Comparison of ENCODE assay signal across 1 cellular context in the genomic region with DNA sequence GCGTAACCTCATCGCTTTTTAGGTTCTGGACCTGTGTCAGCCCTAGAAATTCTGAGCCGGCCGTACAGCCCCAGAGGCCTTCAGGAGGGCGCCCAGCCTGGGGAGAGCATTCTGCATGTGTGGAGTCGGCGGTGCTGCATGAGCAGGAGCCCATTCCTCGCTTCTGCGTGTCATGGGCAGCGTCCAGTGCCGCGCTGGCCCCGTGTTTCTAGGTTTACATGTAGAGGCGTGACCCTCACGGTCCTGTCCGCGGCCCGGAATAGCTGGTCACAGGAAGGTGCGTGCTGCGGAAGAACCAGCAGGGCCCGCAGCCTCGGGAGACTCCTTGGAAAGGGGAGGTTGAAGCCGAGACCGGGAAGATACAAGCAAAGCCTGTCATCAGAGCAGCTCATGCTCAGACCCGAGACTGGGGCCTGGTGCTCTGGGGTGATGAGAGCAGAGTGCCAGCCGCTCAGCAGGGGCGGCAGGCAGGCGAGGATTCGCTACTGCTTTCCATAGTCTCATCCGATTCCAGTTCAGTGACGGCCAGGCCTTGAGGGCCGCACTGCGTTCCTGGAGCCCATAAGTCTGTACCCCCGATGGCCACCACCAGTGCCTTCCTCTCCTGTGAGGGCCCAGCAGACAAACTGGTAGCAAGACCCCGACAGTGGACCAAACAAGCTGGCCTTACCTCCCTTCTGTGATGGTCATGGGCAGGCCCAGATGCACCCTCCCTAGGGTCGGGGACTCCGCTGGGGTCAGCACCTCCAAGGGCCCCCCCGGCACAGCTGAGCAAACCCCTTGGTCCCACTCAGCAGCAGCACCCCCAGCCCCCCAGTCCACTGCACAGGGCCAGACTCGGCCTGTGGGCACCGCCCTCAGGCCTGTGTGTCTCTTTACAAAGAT.
TF ChIP-seq lines count a peak whose summit lies in the region.

No MANE protein-coding gene starts in this region.

TF ChIP-seq in GM23338, 12 proteins besides CTCF, POLR2A, EP300 and RAD21:
- TF ChIP-seq JUNB (IDR thresholded peaks at IDR 0.05; ENCODE audit: unreplicated experiment) (no peak), ZNF331 (CRISPR knock-in tag; IDR thresholded peaks at IDR 0.05; ENCODE audit: low read depth) (no peak), POLR2AphosphoS5 (IDR thresholded peaks at IDR 0.05; ENCODE audit: low read depth) (no peak), EZH2 (IDR thresholded peaks at IDR 0.05; ENCODE audit: low read depth, unreplicated experiment) (no peak), NANOG (IDR thresholded peaks at IDR 0.05; ENCODE audit: borderline replicate concordance) (no peak), EZH2phosphoT487 (IDR thresholded peaks at IDR 0.05; ENCODE audit: unreplicated experiment) (no peak), ZNF114 (CRISPR knock-in tag; IDR thresholded peaks at IDR 0.05) (no peak), CREB1 (CRISPR knock-in tag; IDR thresholded peaks at IDR 0.05; ENCODE audit: low read depth) (no peak), STAT1 (IDR thresholded peaks at IDR 0.05; ENCODE audit: unreplicated experiment) (no peak)
- TF ChIP-seq, protein P1, sequence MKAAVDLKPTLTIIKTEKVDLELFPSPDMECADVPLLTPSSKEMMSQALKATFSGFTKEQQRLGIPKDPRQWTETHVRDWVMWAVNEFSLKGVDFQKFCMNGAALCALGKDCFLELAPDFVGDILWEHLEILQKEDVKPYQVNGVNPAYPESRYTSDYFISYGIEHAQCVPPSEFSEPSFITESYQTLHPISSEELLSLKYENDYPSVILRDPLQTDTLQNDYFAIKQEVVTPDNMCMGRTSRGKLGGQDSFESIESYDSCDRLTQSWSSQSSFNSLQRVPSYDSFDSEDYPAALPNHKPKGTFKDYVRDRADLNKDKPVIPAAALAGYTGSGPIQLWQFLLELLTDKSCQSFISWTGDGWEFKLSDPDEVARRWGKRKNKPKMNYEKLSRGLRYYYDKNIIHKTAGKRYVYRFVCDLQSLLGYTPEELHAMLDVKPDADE (IDR thresholded peaks at IDR 0.05): no peak
- TF ChIP-seq, protein P2, sequence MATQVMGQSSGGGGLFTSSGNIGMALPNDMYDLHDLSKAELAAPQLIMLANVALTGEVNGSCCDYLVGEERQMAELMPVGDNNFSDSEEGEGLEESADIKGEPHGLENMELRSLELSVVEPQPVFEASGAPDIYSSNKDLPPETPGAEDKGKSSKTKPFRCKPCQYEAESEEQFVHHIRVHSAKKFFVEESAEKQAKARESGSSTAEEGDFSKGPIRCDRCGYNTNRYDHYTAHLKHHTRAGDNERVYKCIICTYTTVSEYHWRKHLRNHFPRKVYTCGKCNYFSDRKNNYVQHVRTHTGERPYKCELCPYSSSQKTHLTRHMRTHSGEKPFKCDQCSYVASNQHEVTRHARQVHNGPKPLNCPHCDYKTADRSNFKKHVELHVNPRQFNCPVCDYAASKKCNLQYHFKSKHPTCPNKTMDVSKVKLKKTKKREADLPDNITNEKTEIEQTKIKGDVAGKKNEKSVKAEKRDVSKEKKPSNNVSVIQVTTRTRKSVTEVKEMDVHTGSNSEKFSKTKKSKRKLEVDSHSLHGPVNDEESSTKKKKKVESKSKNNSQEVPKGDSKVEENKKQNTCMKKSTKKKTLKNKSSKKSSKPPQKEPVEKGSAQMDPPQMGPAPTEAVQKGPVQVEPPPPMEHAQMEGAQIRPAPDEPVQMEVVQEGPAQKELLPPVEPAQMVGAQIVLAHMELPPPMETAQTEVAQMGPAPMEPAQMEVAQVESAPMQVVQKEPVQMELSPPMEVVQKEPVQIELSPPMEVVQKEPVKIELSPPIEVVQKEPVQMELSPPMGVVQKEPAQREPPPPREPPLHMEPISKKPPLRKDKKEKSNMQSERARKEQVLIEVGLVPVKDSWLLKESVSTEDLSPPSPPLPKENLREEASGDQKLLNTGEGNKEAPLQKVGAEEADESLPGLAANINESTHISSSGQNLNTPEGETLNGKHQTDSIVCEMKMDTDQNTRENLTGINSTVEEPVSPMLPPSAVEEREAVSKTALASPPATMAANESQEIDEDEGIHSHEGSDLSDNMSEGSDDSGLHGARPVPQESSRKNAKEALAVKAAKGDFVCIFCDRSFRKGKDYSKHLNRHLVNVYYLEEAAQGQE (IDR thresholded peaks at IDR 0.05; ENCODE audit: unreplicated experiment): no peak
- TF ChIP-seq, protein P3, sequence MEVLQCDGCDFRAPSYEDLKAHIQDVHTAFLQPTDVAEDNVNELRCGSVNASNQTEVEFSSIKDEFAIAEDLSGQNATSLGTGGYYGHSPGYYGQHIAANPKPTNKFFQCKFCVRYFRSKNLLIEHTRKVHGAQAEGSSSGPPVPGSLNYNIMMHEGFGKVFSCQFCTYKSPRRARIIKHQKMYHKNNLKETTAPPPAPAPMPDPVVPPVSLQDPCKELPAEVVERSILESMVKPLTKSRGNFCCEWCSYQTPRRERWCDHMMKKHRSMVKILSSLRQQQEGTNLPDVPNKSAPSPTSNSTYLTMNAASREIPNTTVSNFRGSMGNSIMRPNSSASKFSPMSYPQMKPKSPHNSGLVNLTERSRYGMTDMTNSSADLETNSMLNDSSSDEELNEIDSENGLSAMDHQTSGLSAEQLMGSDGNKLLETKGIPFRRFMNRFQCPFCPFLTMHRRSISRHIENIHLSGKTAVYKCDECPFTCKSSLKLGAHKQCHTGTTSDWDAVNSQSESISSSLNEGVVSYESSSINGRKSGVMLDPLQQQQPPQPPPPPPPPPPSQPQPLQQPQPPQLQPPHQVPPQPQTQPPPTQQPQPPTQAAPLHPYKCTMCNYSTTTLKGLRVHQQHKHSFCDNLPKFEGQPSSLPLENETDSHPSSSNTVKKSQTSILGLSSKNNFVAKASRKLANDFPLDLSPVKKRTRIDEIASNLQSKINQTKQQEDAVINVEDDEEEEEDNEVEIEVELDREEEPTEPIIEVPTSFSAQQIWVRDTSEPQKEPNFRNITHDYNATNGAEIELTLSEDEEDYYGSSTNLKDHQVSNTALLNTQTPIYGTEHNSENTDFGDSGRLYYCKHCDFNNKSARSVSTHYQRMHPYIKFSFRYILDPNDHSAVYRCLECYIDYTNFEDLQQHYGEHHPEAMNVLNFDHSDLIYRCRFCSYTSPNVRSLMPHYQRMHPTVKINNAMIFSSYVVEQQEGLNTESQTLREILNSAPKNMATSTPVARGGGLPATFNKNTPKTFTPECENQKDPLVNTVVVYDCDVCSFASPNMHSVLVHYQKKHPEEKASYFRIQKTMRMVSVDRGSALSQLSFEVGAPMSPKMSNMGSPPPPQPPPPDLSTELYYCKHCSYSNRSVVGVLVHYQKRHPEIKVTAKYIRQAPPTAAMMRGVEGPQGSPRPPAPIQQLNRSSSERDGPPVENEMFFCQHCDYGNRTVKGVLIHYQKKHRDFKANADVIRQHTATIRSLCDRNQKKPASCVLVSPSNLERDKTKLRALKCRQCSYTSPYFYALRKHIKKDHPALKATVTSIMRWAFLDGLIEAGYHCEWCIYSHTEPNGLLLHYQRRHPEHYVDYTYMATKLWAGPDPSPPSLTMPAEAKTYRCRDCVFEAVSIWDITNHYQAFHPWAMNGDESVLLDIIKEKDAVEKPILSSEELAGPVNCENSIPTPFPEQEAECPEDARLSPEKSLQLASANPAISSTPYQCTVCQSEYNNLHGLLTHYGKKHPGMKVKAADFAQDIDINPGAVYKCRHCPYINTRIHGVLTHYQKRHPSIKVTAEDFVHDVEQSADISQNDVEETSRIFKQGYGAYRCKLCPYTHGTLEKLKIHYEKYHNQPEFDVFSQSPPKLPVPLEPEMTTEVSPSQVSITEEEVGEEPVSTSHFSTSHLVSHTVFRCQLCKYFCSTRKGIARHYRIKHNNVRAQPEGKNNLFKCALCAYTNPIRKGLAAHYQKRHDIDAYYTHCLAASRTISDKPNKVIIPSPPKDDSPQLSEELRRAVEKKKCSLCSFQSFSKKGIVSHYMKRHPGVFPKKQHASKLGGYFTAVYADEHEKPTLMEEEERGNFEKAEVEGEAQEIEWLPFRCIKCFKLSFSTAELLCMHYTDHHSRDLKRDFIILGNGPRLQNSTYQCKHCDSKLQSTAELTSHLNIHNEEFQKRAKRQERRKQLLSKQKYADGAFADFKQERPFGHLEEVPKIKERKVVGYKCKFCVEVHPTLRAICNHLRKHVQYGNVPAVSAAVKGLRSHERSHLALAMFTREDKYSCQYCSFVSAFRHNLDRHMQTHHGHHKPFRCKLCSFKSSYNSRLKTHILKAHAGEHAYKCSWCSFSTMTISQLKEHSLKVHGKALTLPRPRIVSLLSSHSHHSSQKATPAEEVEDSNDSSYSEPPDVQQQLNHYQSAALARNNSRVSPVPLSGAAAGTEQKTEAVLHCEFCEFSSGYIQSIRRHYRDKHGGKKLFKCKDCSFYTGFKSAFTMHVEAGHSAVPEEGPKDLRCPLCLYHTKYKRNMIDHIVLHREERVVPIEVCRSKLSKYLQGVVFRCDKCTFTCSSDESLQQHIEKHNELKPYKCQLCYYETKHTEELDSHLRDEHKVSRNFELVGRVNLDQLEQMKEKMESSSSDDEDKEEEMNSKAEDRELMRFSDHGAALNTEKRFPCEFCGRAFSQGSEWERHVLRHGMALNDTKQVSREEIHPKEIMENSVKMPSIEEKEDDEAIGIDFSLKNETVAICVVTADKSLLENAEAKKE (CRISPR knock-in tag; IDR thresholded peaks at IDR 0.05): no peak
TF ChIP-seq in GM23338: peak in this region for 0.
